2 cellular contexts compared by ENCODE assay signal in the genomic region with DNA sequence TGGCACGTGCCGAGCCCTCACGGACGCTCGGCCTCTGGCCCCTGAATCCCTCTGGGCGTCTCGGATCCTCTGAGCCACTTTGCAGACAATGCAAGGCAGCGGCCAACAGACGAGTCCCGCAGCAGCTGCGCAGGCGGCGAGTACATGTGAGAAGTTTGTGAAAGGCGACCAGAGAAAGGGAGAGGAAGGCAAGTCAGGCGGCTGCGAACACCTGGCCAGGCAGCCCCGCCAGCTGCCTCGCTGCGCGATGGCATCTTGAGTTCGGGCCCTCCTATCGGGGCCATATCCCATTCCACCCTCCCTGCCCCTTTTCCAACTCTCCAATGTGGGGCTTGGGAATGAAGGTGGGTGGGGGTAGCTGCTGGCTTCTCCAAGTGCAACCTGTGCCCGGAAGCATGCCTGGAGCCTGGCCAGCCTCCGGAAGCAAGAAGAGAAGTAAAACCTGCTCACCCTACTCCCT.
TF ChIP-seq lines count a peak whose summit lies in the region.

No MANE protein-coding gene starts in this region.

TF ChIP-seq in GM23338, 12 proteins besides CTCF, POLR2A, EP300 and RAD21:
- TF ChIP-seq EZH2 (IDR thresholded peaks at IDR 0.05; ENCODE audit: low read depth, unreplicated experiment): peak; percentile 27
- no peak for TF ChIP-seq EZH2phosphoT487 (IDR thresholded peaks at IDR 0.05; ENCODE audit: unreplicated experiment)
- no peak for TF ChIP-seq POLR2AphosphoS5 (IDR thresholded peaks at IDR 0.05; ENCODE audit: low read depth)

TF ChIP-seq in H1, 55 proteins besides CTCF, POLR2A, EP300 and RAD21:
- TF ChIP-seq POU5F1 (IDR thresholded peaks at IDR 0.05; ENCODE audit: low read depth, low read length) (no peak), SP4 (IDR thresholded peaks at IDR 0.05; ENCODE audit: low read length) (no peak), RBBP5 (IDR thresholded peaks at IDR 0.05; ENCODE audit: borderline replicate concordance, low read depth, low read length) (0 out of 2 replicates have a peak, but pooled peaks have one; percentile 56), EGR1 (IDR thresholded peaks at IDR 0.05; ENCODE audit: borderline replicate concordance, low read depth, low read length) (no peak), JUN (IDR thresholded peaks at IDR 0.05; ENCODE audit: low read depth, low read length) (no peak), TAF7 (optimal IDR thresholded peaks at IDR 0.05; ENCODE audit: borderline replicate concordance, low read depth, low read length) (no peak), TCF12 (IDR thresholded peaks at IDR 0.05; ENCODE audit: low read depth, low read length) (peak; percentile 79; the same call in 1 of the 2 replicates), SP1 (IDR thresholded peaks at IDR 0.05; ENCODE audit: low read depth, low read length) (no peak), GABPA (IDR thresholded peaks at IDR 0.05; ENCODE audit: borderline replicate concordance, insufficient read depth, low read length) (no peak), FOSL1 (IDR thresholded peaks at IDR 0.05; ENCODE audit: insufficient read depth, low read depth, low read length) (no peak), SRF (IDR thresholded peaks at IDR 0.05; ENCODE audit: low read depth, low read length) (no peak), CTBP2 (IDR thresholded peaks at IDR 0.05; ENCODE audit: borderline replicate concordance, insufficient read depth, insufficient read length, low read length) (peak; percentile 42), BCL11A (IDR thresholded peaks at IDR 0.05; ENCODE audit: low read depth in 2 of 2, low read length in 2 of 2) (no peak), ZNF274 (IDR thresholded peaks at IDR 0.05; ENCODE audit: borderline replicate concordance, extremely low read depth, low read length) (no peak), BACH1 (IDR thresholded peaks at IDR 0.05; ENCODE audit: low read length) (no peak), KDM4A (IDR thresholded peaks at IDR 0.05; ENCODE audit: low read depth, low read length, severe bottlenecking) (peak; percentile 30), SUZ12 (IDR thresholded peaks at IDR 0.05; ENCODE audit: low read length) (peak; percentile 89), KDM1A (IDR thresholded peaks at IDR 0.05; ENCODE audit: borderline replicate concordance, low read length) (no peak), NRF1 (IDR thresholded peaks at IDR 0.05; ENCODE audit: low read depth, low read length) (0 out of 2 replicates have a peak, but pooled peaks have one; percentile 17), CBX5 (IDR thresholded peaks at IDR 0.05; ENCODE audit: low read depth, low read length) (no peak), POLR2AphosphoS5 (IDR thresholded peaks at IDR 0.05; ENCODE audit: low read depth, low read length) (no peak), HDAC6 (IDR thresholded peaks at IDR 0.05; ENCODE audit: low read depth, low read length) (no peak), BRCA1 (IDR thresholded peaks at IDR 0.05; ENCODE audit: low read depth, low read length) (no peak), EZH2 (IDR thresholded peaks at IDR 0.05; ENCODE audit: low read depth, low read length, severe bottlenecking) (peak; percentile 85), RNF2 (IDR thresholded peaks at IDR 0.05; ENCODE audit: borderline replicate concordance, low read depth, low read length, missing control alignments, poor library complexity, severe bottlenecking) (peak; percentile 69), TAF1 (IDR thresholded peaks at IDR 0.05; ENCODE audit: low read depth, low read length) (no peak), CBX8 (IDR thresholded peaks at IDR 0.05; ENCODE audit: borderline replicate concordance, low read depth, low read length) (no peak), SP2 (IDR thresholded peaks at IDR 0.05; ENCODE audit: low read length) (no peak), CHD1 (IDR thresholded peaks at IDR 0.05; ENCODE audit: low read depth, low read length) (no peak), SIN3A (conservative IDR thresholded peaks at IDR 0.05 in 1 of 2, IDR thresholded peaks at IDR 0.05 in 1 of 2; ENCODE audit: low read depth in 1 of 2, low read length in 2 of 2) (peak in 1 of 2 experiments; percentile 63; a peak in 1 of 4 replicates), RXRA (IDR thresholded peaks at IDR 0.05; ENCODE audit: insufficient read depth, low read depth, low read length) (no peak), TEAD4 (IDR thresholded peaks at IDR 0.05; ENCODE audit: low read depth, low read length) (no peak; the same call in 1 of the 2 replicates), NANOG (IDR thresholded peaks at IDR 0.05; ENCODE audit: insufficient read depth, low read depth, low read length, poor library complexity, severe bottlenecking) (no peak), YY1 (IDR thresholded peaks at IDR 0.05; ENCODE audit: low read depth, low read length) (no peak), HDAC2 (IDR thresholded peaks at IDR 0.05; ENCODE audit: borderline replicate concordance in 1 of 2, low read depth in 2 of 2, low read length in 2 of 2) (no peak), ASH2L (IDR thresholded peaks at IDR 0.05; ENCODE audit: low read length) (peak; percentile 60), MAFK (IDR thresholded peaks at IDR 0.05; ENCODE audit: low read depth, low read length) (no peak), JUND (IDR thresholded peaks at IDR 0.05; ENCODE audit: low read length) (no peak), PHF8 (conservative IDR thresholded peaks at IDR 0.05; ENCODE audit: low read depth, low read length) (no peak), KDM5A (IDR thresholded peaks at IDR 0.05; ENCODE audit: low read length) (no peak), SIX5 (IDR thresholded peaks at IDR 0.05; ENCODE audit: low read depth, low read length) (no peak), SAP30 (IDR thresholded peaks at IDR 0.05; ENCODE audit: insufficient read depth, insufficient replicate concordance, low read length) (no peak), CHD2 (IDR thresholded peaks at IDR 0.05; ENCODE audit: low read length) (no peak), CREB1 (IDR thresholded peaks at IDR 0.05) (no peak), TBP (IDR thresholded peaks at IDR 0.05; ENCODE audit: low read depth, low read length) (peak; percentile 54; the same call in 1 of the 2 replicates), GTF2F1 (IDR thresholded peaks at IDR 0.05; ENCODE audit: borderline replicate concordance, low read depth, low read length) (no peak), RFX5 (IDR thresholded peaks at IDR 0.05; ENCODE audit: borderline replicate concordance, low read depth, low read length) (no peak)
- TF ChIP-seq, protein P1, sequence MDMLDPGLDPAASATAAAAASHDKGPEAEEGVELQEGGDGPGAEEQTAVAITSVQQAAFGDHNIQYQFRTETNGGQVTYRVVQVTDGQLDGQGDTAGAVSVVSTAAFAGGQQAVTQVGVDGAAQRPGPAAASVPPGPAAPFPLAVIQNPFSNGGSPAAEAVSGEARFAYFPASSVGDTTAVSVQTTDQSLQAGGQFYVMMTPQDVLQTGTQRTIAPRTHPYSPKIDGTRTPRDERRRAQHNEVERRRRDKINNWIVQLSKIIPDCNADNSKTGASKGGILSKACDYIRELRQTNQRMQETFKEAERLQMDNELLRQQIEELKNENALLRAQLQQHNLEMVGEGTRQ (IDR thresholded peaks at IDR 0.05; ENCODE audit: low read length): no peak; the same call in 1 of the 2 replicates
- TF ChIP-seq, protein P2, sequence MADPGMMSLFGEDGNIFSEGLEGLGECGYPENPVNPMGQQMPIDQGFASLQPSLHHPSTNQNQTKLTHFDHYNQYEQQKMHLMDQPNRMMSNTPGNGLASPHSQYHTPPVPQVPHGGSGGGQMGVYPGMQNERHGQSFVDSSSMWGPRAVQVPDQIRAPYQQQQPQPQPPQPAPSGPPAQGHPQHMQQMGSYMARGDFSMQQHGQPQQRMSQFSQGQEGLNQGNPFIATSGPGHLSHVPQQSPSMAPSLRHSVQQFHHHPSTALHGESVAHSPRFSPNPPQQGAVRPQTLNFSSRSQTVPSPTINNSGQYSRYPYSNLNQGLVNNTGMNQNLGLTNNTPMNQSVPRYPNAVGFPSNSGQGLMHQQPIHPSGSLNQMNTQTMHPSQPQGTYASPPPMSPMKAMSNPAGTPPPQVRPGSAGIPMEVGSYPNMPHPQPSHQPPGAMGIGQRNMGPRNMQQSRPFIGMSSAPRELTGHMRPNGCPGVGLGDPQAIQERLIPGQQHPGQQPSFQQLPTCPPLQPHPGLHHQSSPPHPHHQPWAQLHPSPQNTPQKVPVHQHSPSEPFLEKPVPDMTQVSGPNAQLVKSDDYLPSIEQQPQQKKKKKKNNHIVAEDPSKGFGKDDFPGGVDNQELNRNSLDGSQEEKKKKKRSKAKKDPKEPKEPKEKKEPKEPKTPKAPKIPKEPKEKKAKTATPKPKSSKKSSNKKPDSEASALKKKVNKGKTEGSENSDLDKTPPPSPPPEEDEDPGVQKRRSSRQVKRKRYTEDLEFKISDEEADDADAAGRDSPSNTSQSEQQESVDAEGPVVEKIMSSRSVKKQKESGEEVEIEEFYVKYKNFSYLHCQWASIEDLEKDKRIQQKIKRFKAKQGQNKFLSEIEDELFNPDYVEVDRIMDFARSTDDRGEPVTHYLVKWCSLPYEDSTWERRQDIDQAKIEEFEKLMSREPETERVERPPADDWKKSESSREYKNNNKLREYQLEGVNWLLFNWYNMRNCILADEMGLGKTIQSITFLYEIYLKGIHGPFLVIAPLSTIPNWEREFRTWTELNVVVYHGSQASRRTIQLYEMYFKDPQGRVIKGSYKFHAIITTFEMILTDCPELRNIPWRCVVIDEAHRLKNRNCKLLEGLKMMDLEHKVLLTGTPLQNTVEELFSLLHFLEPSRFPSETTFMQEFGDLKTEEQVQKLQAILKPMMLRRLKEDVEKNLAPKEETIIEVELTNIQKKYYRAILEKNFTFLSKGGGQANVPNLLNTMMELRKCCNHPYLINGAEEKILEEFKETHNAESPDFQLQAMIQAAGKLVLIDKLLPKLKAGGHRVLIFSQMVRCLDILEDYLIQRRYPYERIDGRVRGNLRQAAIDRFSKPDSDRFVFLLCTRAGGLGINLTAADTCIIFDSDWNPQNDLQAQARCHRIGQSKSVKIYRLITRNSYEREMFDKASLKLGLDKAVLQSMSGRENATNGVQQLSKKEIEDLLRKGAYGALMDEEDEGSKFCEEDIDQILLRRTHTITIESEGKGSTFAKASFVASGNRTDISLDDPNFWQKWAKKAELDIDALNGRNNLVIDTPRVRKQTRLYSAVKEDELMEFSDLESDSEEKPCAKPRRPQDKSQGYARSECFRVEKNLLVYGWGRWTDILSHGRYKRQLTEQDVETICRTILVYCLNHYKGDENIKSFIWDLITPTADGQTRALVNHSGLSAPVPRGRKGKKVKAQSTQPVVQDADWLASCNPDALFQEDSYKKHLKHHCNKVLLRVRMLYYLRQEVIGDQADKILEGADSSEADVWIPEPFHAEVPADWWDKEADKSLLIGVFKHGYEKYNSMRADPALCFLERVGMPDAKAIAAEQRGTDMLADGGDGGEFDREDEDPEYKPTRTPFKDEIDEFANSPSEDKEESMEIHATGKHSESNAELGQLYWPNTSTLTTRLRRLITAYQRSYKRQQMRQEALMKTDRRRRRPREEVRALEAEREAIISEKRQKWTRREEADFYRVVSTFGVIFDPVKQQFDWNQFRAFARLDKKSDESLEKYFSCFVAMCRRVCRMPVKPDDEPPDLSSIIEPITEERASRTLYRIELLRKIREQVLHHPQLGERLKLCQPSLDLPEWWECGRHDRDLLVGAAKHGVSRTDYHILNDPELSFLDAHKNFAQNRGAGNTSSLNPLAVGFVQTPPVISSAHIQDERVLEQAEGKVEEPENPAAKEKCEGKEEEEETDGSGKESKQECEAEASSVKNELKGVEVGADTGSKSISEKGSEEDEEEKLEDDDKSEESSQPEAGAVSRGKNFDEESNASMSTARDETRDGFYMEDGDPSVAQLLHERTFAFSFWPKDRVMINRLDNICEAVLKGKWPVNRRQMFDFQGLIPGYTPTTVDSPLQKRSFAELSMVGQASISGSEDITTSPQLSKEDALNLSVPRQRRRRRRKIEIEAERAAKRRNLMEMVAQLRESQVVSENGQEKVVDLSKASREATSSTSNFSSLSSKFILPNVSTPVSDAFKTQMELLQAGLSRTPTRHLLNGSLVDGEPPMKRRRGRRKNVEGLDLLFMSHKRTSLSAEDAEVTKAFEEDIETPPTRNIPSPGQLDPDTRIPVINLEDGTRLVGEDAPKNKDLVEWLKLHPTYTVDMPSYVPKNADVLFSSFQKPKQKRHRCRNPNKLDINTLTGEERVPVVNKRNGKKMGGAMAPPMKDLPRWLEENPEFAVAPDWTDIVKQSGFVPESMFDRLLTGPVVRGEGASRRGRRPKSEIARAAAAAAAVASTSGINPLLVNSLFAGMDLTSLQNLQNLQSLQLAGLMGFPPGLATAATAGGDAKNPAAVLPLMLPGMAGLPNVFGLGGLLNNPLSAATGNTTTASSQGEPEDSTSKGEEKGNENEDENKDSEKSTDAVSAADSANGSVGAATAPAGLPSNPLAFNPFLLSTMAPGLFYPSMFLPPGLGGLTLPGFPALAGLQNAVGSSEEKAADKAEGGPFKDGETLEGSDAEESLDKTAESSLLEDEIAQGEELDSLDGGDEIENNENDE (IDR thresholded peaks at IDR 0.05; ENCODE audit: insufficient replicate concordance, low read length): no peak
- TF ChIP-seq, protein P3, sequence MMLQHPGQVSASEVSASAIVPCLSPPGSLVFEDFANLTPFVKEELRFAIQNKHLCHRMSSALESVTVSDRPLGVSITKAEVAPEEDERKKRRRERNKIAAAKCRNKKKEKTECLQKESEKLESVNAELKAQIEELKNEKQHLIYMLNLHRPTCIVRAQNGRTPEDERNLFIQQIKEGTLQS (IDR thresholded peaks at IDR 0.05; ENCODE audit: insufficient read depth, low read depth, low read length): no peak
- TF ChIP-seq, protein P4, sequence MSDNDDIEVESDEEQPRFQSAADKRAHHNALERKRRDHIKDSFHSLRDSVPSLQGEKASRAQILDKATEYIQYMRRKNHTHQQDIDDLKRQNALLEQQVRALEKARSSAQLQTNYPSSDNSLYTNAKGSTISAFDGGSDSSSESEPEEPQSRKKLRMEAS (IDR thresholded peaks at IDR 0.05): peak; percentile 73
- TF ChIP-seq, protein P5, sequence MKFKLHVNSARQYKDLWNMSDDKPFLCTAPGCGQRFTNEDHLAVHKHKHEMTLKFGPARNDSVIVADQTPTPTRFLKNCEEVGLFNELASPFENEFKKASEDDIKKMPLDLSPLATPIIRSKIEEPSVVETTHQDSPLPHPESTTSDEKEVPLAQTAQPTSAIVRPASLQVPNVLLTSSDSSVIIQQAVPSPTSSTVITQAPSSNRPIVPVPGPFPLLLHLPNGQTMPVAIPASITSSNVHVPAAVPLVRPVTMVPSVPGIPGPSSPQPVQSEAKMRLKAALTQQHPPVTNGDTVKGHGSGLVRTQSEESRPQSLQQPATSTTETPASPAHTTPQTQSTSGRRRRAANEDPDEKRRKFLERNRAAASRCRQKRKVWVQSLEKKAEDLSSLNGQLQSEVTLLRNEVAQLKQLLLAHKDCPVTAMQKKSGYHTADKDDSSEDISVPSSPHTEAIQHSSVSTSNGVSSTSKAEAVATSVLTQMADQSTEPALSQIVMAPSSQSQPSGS (IDR thresholded peaks at IDR 0.05; ENCODE audit: low read length): no peak
- TF ChIP-seq, protein P6, sequence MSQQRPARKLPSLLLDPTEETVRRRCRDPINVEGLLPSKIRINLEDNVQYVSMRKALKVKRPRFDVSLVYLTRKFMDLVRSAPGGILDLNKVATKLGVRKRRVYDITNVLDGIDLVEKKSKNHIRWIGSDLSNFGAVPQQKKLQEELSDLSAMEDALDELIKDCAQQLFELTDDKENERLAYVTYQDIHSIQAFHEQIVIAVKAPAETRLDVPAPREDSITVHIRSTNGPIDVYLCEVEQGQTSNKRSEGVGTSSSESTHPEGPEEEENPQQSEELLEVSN (IDR thresholded peaks at IDR 0.05): peak; percentile 65
TF ChIP-seq in H1: peak in this region for 13.
